ENCODE assay signal across 8 cellular contexts in genomic region chr20:38094373-38094775, GRCh38.
DNase-seq lines count a peak whose midpoint lies in the region; ATAC-seq and TF ChIP-seq lines count a peak whose summit lies in the region.

No MANE protein-coding gene starts in this region.

- H2BK20ac ChIP-seq in IMR-90 (ENCODE audit: low read depth, low read length), result peak overlapping the region; percentile 86; the same call in 1 of the 2 replicates

- H4K5ac ChIP-seq in IMR-90 (ENCODE audit: low read depth, low read length), result no peak overlapping the region

- H3K27ac ChIP-seq in IMR-90 (ENCODE audit: insufficient read depth, low read length) (no peak overlapping the region; the same call in 1 of the 2 replicates), stomach (peak overlapping the region in 4 of 5 donors; percentile 50 to 76 (median 61))

- TF ChIP-seq CTCF in IMR-90 (conservative IDR thresholded peaks at IDR 0.05; ENCODE audit: low read depth, low read length) (no peak), stomach (IDR thresholded peaks at IDR 0.05) (no peak)

- no peaks in the 10 kb centered on the region for H3K27me3 ChIP-seq in IMR-90 (ENCODE audit: control insufficient read depth, insufficient read depth, low read length)
- no peaks in the 10 kb centered on the region for H3K27me3 ChIP-seq in stomach

- no peak for TF ChIP-seq POLR2A in IMR-90 (IDR thresholded peaks at IDR 0.05; ENCODE audit: low read depth, low read length)
- TF ChIP-seq POLR2A in stomach (IDR thresholded peaks at IDR 0.05), result no peak

- H2BK120ac ChIP-seq in IMR-90 (ENCODE audit: low read depth, low read length), result peak overlapping the region; percentile 75

- ATAC-seq in GM21390 (IDR thresholded peaks at IDR 0.05; ENCODE audit: unreplicated experiment) (peak; percentile 67), IMR-90 (ENCODE audit: low read depth) (peak; percentile 59), left cardiac atrium (peak in 1 of 2 donors; percentile 51)

- H3K4ac ChIP-seq in IMR-90 (ENCODE audit: low read depth, low read length), result no peak overlapping the region; the same call in 1 of the 2 replicates

- H2AK9ac ChIP-seq in IMR-90 (replicated peaks; ENCODE audit: low read depth, low read length, poor library complexity), result no peak overlapping the region

- H2AFZ ChIP-seq in IMR-90 (replicated peaks; ENCODE audit: low read length, poor library complexity), result no peak overlapping the region

- peak overlapping the region; percentile 68 for H2BK5ac ChIP-seq in IMR-90 (ENCODE audit: low read depth, low read length, poor library complexity, severe bottlenecking)

- peaks cover 7 to 37% of the 10 kb centered on the region in 2 experiments for H3K79me1 ChIP-seq in IMR-90 (ENCODE audit: low read depth in 1 of 2, low read length in 2 of 2)

- H3K56ac ChIP-seq in IMR-90 (ENCODE audit: extremely low read depth, insufficient read depth, low read length), result no peak overlapping the region

- WGBS in IMR-90 (ENCODE audit: extremely low coverage in 2 of 2, insufficient read length in 1 of 2), 2 experiments, result no CpG with 5 or more reads among the region's 1 CpG
- 48 to 76% (median 66%) methylated on average over 1 of the region's 1 CpG for WGBS in stomach, 5 donors

- peak overlapping the region; percentile 46 to 85; a peak in 1 of 4 replicates for H4K8ac ChIP-seq in IMR-90 (ENCODE audit: low read depth in 2 of 2, low read length in 2 of 2)

- DNase-seq in GF-D8 (lab: John Stamatoyannopoulos, UW), result peak; percentile 75
- DNase-seq in IMR-90, result peak; percentile 85
- DNase-seq in activated CD4-positive, alpha-beta T cell treated with anti-CD3 and anti-CD28 coated beads for 48 hours, result peak; percentile 40
- DNase-seq in left cardiac atrium, result peak; percentile 62
- peak; percentile 36 for DNase-seq in stomach
- DNase-seq in NCI-H2227 (lab: John Stamatoyannopoulos, UW; ENCODE audit: unreplicated experiment), result no peak
- no peak for DNase-seq in NCI-H128 (lab: John Stamatoyannopoulos, UW; ENCODE audit: unreplicated experiment)

- no peaks in the 10 kb centered on the region for H4K20me1 ChIP-seq in IMR-90 (ENCODE audit: insufficient read depth, low read length)

- H3K9ac ChIP-seq in IMR-90 (ENCODE audit: low read depth, low read length), result no peak overlapping the region

- H4K91ac ChIP-seq in IMR-90 (ENCODE audit: insufficient read depth, low read depth, low read length), result no peak overlapping the region

- peak overlapping the region; percentile 77; the same call in 1 of the 2 replicates for H3K23ac ChIP-seq in IMR-90 (ENCODE audit: low read depth, low read length)

- H3K4me2 ChIP-seq in IMR-90 (ENCODE audit: low read depth, low read length), result no peak overlapping the region

- intact Hi-C loops in IMR-90 (cut with micrococcal nuclease), result no loop called here
- intact Hi-C loops in left cardiac atrium (cut with DNase I), result no loop called here
- intact Hi-C loops in stomach (cut with DNase I; ENCODE audit: low total_unique reads), result no loop called here

- no TSS peak for BruUV-seq in IMR-90 (replicated peaks; lab: Mats Ljungman, UMichigan)

- no peak for TF ChIP-seq RAD21 in IMR-90 (IDR thresholded peaks at IDR 0.05; ENCODE audit: low read length)

- H3K36me3 ChIP-seq in IMR-90 (ENCODE audit: control insufficient read depth, insufficient read depth, low read length) (peaks cover 14% of the 10 kb centered on the region), stomach (peaks cover 15 to 26% (median 20%) of the 10 kb centered on the region in 4 donors)

- in situ Hi-C loops in IMR-90 (cut with MboI; ENCODE audit: low sequenced_read_pairs), result no loop called here

- H3K4me1 ChIP-seq in IMR-90 (ENCODE audit: control insufficient read depth, insufficient read depth, low read length) (peaks cover 16% of the 10 kb centered on the region), stomach (peaks cover 9 to 56% (median 21%) of the 10 kb centered on the region in 4 donors)

- CTCF ChIA-PET in IMR-90 (lab: Yijun Ruan, JAX), result interaction anchor here (1.2 kb wide), 1 partner anchor 20 kb away, joined by 4 read pairs; no protein-coding TSS in a partner anchor

- no peak overlapping the region for H3K18ac ChIP-seq in IMR-90 (ENCODE audit: low read depth, low read length)

- no peak overlapping the region for H3K14ac ChIP-seq in IMR-90 (replicated peaks; ENCODE audit: low read depth, low read length)

- H3K9me3 ChIP-seq in IMR-90 (ENCODE audit: control insufficient read depth, insufficient read depth, low read length) (no peaks in the 10 kb centered on the region), stomach (no peaks in the 10 kb centered on the region)

- no peak for TF ChIP-seq EP300 in stomach (IDR thresholded peaks at IDR 0.05)

- peak overlapping the region; percentile 91; the same call in 2 of the 3 replicates for H2BK15ac ChIP-seq in IMR-90 (ENCODE audit: low read depth, low read length)

- POLR2A ChIA-PET in IMR-90 (lab: Charles Lee; ENCODE audit: unreplicated experiment), result no interaction called here

- H3K4me3 ChIP-seq in IMR-90 (ENCODE audit: insufficient read depth, low read depth, low read length), result no peak overlapping the region
- no peak overlapping the region for H3K4me3 ChIP-seq in stomach

- peaks cover 22% of the 10 kb centered on the region for H3K9me1 ChIP-seq in IMR-90 (ENCODE audit: insufficient read depth, low read length)

- H2AK5ac ChIP-seq in IMR-90 (ENCODE audit: low read depth, low read length), result no peak overlapping the region

- dilution Hi-C loops in IMR-90 (cut with HindIII; ENCODE audit: low sequenced_read_pairs, unreplicated experiment), result no loop called here

TF ChIP-seq in IMR-90, 13 proteins besides CTCF, POLR2A, EP300 and RAD21:
- no peak for TF ChIP-seq MAZ (IDR thresholded peaks at IDR 0.05; ENCODE audit: borderline replicate concordance, low read depth, low read length)
- TF ChIP-seq CEBPB (IDR thresholded peaks at IDR 0.05; ENCODE audit: low read depth, low read length), result peak; percentile 97
- peak; percentile 24; the same call in 1 of the 2 replicates for TF ChIP-seq FOS (IDR thresholded peaks at IDR 0.05; ENCODE audit: low read depth, low read length)
- TF ChIP-seq CHD1 (IDR thresholded peaks at IDR 0.05; ENCODE audit: low read depth, low read length), result no peak
- TF ChIP-seq, protein P1, sequence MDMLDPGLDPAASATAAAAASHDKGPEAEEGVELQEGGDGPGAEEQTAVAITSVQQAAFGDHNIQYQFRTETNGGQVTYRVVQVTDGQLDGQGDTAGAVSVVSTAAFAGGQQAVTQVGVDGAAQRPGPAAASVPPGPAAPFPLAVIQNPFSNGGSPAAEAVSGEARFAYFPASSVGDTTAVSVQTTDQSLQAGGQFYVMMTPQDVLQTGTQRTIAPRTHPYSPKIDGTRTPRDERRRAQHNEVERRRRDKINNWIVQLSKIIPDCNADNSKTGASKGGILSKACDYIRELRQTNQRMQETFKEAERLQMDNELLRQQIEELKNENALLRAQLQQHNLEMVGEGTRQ (IDR thresholded peaks at IDR 0.05; ENCODE audit: low read depth, low read length), result no peak
- TF ChIP-seq NFE2L2 (IDR thresholded peaks at IDR 0.05; ENCODE audit: low read depth, low read length), result no peak
- no peak for TF ChIP-seq ELK1 (IDR thresholded peaks at IDR 0.05; ENCODE audit: borderline replicate concordance, low read depth, low read length)
- no peak for TF ChIP-seq MXI1 (IDR thresholded peaks at IDR 0.05; ENCODE audit: borderline replicate concordance, low read depth, low read length)
- 0 out of 2 replicates have a peak, but pooled peaks have one; percentile 15 for TF ChIP-seq BHLHE40 (IDR thresholded peaks at IDR 0.05; ENCODE audit: low read depth, low read length)
- no peak for TF ChIP-seq SMC3 (IDR thresholded peaks at IDR 0.05; ENCODE audit: low read depth, low read length)
- TF ChIP-seq MAFK (IDR thresholded peaks at IDR 0.05; ENCODE audit: low read depth, low read length), result no peak
- no peak for TF ChIP-seq RCOR1 (IDR thresholded peaks at IDR 0.05; ENCODE audit: insufficient replicate concordance, low read length)
- no peak for TF ChIP-seq RFX5 (IDR thresholded peaks at IDR 0.05; ENCODE audit: low read depth, low read length)

Comparison
In these comparisons a context has a peak if more than half of its experiments do, and no peak if none do; other contexts are left out.
1. DNase-seq: peak in GF-D8 (single experiment), IMR-90 (single experiment), activated CD4-positive, alpha-beta T cell treated with anti-CD3 and anti-CD28 coated beads for 48 hours (single experiment), left cardiac atrium (single experiment) and stomach (single experiment); none in NCI-H2227 (single experiment) and NCI-H128 (single experiment).